ENCODE assay signal across 1 cellular context in genomic region chr21:30282850-30283249, GRCh38.
TF ChIP-seq lines count a peak whose summit lies in the region.

Gene KRTAP24-1 (minus strand): TSS chr21:30282950. CDS start chr21:30282932, 18 bp downstream.

TF ChIP-seq in H1, 55 proteins besides CTCF, POLR2A, EP300 and RAD21 (continued from another document):
- no peak for TF ChIP-seq HDAC6 (IDR thresholded peaks at IDR 0.05; ENCODE audit: low read depth, low read length)
- TF ChIP-seq NRF1 (IDR thresholded peaks at IDR 0.05; ENCODE audit: low read depth, low read length): no peak
- TF ChIP-seq, protein P1, sequence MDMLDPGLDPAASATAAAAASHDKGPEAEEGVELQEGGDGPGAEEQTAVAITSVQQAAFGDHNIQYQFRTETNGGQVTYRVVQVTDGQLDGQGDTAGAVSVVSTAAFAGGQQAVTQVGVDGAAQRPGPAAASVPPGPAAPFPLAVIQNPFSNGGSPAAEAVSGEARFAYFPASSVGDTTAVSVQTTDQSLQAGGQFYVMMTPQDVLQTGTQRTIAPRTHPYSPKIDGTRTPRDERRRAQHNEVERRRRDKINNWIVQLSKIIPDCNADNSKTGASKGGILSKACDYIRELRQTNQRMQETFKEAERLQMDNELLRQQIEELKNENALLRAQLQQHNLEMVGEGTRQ (IDR thresholded peaks at IDR 0.05; ENCODE audit: low read length): no peak
- TF ChIP-seq POU5F1 (IDR thresholded peaks at IDR 0.05; ENCODE audit: low read depth, low read length): no peak
- no peak for TF ChIP-seq CTBP2 (IDR thresholded peaks at IDR 0.05; ENCODE audit: borderline replicate concordance, insufficient read depth, insufficient read length, low read length)
- no peak for TF ChIP-seq E2F6 (IDR thresholded peaks at IDR 0.05)
- TF ChIP-seq CHD7 (IDR thresholded peaks at IDR 0.05; ENCODE audit: insufficient replicate concordance, low read length): no peak
- no peak for TF ChIP-seq HDAC2 (IDR thresholded peaks at IDR 0.05; ENCODE audit: borderline replicate concordance in 1 of 2, low read depth in 2 of 2, low read length in 2 of 2)
- TF ChIP-seq TAF7 (optimal IDR thresholded peaks at IDR 0.05; ENCODE audit: borderline replicate concordance, low read depth, low read length): no peak
- TF ChIP-seq SIX5 (IDR thresholded peaks at IDR 0.05; ENCODE audit: low read depth, low read length): no peak
